In the genomic region with DNA sequence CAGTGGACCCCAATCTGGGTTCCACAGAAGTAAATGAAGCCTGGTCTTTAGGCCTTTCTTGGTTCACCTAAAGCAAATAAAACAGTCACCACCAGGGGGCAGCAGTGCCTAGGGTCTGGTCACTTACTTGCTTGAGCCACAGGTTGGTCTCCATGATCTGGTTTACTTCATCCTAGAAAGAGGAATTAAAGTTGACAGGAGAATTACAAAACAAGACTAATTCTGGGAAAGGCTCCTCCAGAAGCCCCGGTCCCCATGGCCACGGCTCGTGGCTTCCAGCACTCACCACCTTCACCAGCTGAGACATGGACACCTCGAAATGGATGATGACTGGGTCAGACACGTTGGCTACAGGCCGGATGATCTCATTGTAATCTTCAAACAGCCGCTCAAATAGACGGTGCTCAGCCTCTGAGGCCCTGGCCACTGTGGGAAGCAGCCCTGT, we compare ENCODE assay signal across 8 cellular contexts. TPM values are rescaled to one million over a fixed set of nuclear protein-coding genes. Genes with fewer than 3 reads are reported as not detected.
DNase-seq lines count a peak whose midpoint lies in the region; ATAC-seq and TF ChIP-seq lines count a peak whose summit lies in the region.

No MANE protein-coding gene starts in this region.

- H3K27ac ChIP-seq in HEK293 (ENCODE audit: extremely low read depth, low read depth, low read length) (no peak overlapping the region), coronary artery (no peak overlapping the region), liver (ENCODE audit: low read depth in 1 of 2, low read length in 2 of 2) (no peak overlapping the region)

- H3K27me3 ChIP-seq in liver (ENCODE audit: control insufficient read depth in 4 of 4, insufficient read depth in 4 of 4, low read length in 3 of 4) = peaks cover 4 to 26% (median 12%) of the 10 kb centered on the region in 4 donors

- 26% methylated on average over 8 of the region's 8 CpGs for WGBS in liver

- CTCF ChIA-PET in HEK293 (lab: Yijun Ruan, JAX) = interaction anchor here (0.6 to 7.5 kb wide), 15 partner anchors 11 to 190 kb away, joined by 3 to 91 read pairs (median 3); no protein-coding TSS in a partner anchor

- peaks cover 41% of the 10 kb centered on the region for H3K27me3 Mint-ChIP-seq in activated CD4-positive, alpha-beta T cell treated with anti-CD3 and anti-CD28 coated beads, Interleukin-2, amount 10 ng/mL, durations not matched to agents 24 days and 14 days

- H3K9me3 Mint-ChIP-seq in activated CD4-positive, alpha-beta T cell treated with anti-CD3 and anti-CD28 coated beads, Interleukin-2, amount 10 ng/mL, durations not matched to agents 24 days and 14 days = no peaks in the 10 kb centered on the region

- peak; percentile 91 to 94 for TF ChIP-seq RAD21 in liver (IDR thresholded peaks at IDR 0.05)

- peak; percentile 89 for TF ChIP-seq CTCF in AG10803 (conservative IDR thresholded peaks at IDR 0.05; ENCODE audit: low read length)
- peak; percentile 1 for TF ChIP-seq CTCF in HEK293 (tag by site-specific recombination; IDR thresholded peaks at IDR 0.05)
- peak; percentile 87 for TF ChIP-seq CTCF in coronary artery (IDR thresholded peaks at IDR 0.05)
- peak; percentile 78 for TF ChIP-seq CTCF in liver (IDR thresholded peaks at IDR 0.05; ENCODE audit: low read depth, low read length, missing input control)

- POLR2A ChIA-PET in HEK293 (lab: Yijun Ruan, JAX) = interaction anchor here (1.6 kb wide), 1 partner anchor 53 kb away, joined by 5 read pairs; the partner anchor contains the start of gene CHRNA5

- peaks cover 2% of the 10 kb centered on the region for H3K4me1 Mint-ChIP-seq in activated CD4-positive, alpha-beta T cell treated with anti-CD3 and anti-CD28 coated beads, Interleukin-2, amount 10 ng/mL, durations not matched to agents 24 days and 14 days

- H3K4me3 Mint-ChIP-seq in activated CD4-positive, alpha-beta T cell treated with anti-CD3 and anti-CD28 coated beads, Interleukin-2, amount 10 ng/mL, durations not matched to agents 24 days and 14 days = no peak overlapping the region

- DNase-seq in AG10803 (ENCODE audit: low read depth) (peak; percentile 94), NCI-H526 treated with DMSO at 0.1 percent for 48 hours (lab: John Stamatoyannopoulos, UW) (peak; percentile 53), coronary artery (ENCODE audit: low spot score) (no peak)
- DNase-seq in activated CD4-positive, alpha-beta T cell treated with anti-CD3 and anti-CD28 coated beads, Interleukin-2, amount 10 ng/mL, durations not matched to agents 24 days and 14 days = peak; percentile 94
- peak; percentile 87 for DNase-seq in stimulated activated CD4-positive, alpha-beta T cell treated with anti-CD3 and anti-CD28 coated beads, Interleukin-4, amount 100 ng/mL, for 24 hours

- no peaks in the 10 kb centered on the region for H3K9me3 ChIP-seq in HEK293 (ENCODE audit: control insufficient read depth, insufficient read depth, low read depth, low read length)
- no peaks in the 10 kb centered on the region for H3K9me3 ChIP-seq in liver (ENCODE audit: control insufficient read depth in 4 of 4, low read length in 3 of 4)

- H3K4me1 ChIP-seq in HEK293 (ENCODE audit: control insufficient read depth, insufficient read depth, low read length) (no peaks in the 10 kb centered on the region), liver (ENCODE audit: control insufficient read depth in 4 of 4, insufficient read depth in 4 of 4, low read length in 3 of 4) (peaks cover 0 to 14% (median 3%) of the 10 kb centered on the region in 4 donors)

- H3K36me3 Mint-ChIP-seq in activated CD4-positive, alpha-beta T cell treated with anti-CD3 and anti-CD28 coated beads, Interleukin-2, amount 10 ng/mL, durations not matched to agents 24 days and 14 days (ENCODE audit: low read depth) = no peaks in the 10 kb centered on the region

- no peaks in the 10 kb centered on the region for H3K36me3 ChIP-seq in HEK293 (ENCODE audit: control insufficient read depth in 2 of 2, insufficient read depth in 1 of 2, low read length in 2 of 2)
- H3K36me3 ChIP-seq in liver (ENCODE audit: control insufficient read depth in 4 of 4, insufficient read depth in 3 of 4, low read depth in 1 of 4, low read length in 3 of 4) = no peaks in the 10 kb centered on the region

- no peak overlapping the region for H3K27ac Mint-ChIP-seq in activated CD4-positive, alpha-beta T cell treated with anti-CD3 and anti-CD28 coated beads, Interleukin-2, amount 10 ng/mL, durations not matched to agents 24 days and 14 days

- intact Hi-C loops in activated CD4-positive, alpha-beta T cell treated with anti-CD3 and anti-CD28 coated beads, Interleukin-2, amount 10 ng/mL, durations not matched to agents 24 days and 14 days (cut with micrococcal nuclease) = loop anchor here (1.0 kb wide), 2 partner anchors 91 to 133 kb away; no protein-coding TSS in a partner anchor

- H3K4me3 ChIP-seq in AG10803 (ENCODE audit: low read length) = no peak overlapping the region
- no peak overlapping the region for H3K4me3 ChIP-seq in HEK293 (ENCODE audit: low read depth, low read length)
- H3K4me3 ChIP-seq in coronary artery = no peak overlapping the region
- H3K4me3 ChIP-seq in liver (ENCODE audit: low read depth in 1 of 3, low read length in 3 of 3) = no peak overlapping the region

- no peak overlapping the region for H3K9ac ChIP-seq in liver (ENCODE audit: low read depth in 1 of 2, low read length in 2 of 2)

- ATAC-seq in HG02571 (IDR thresholded peaks at IDR 0.05; ENCODE audit: unreplicated experiment) = no peak

TF ChIP-seq in HEK293, 187 proteins besides CTCF, POLR2A, EP300 and RAD21 (continues in another document):
- TF ChIP-seq ZNF654 (tag by site-specific recombination; IDR thresholded peaks at IDR 0.05; ENCODE audit: low read depth) (peak; percentile 60), ZFP69B (tag by site-specific recombination; IDR thresholded peaks at IDR 0.05) (no peak), ZNF677 (tag by site-specific recombination; IDR thresholded peaks at IDR 0.05) (no peak), ZNF362 (tag by site-specific recombination; IDR thresholded peaks at IDR 0.05) (no peak), ZNF596 (tag by site-specific recombination; IDR thresholded peaks at IDR 0.05) (no peak), ZNF169 (tag by site-specific recombination; IDR thresholded peaks at IDR 0.05) (no peak)
- TF ChIP-seq, protein P1, sequence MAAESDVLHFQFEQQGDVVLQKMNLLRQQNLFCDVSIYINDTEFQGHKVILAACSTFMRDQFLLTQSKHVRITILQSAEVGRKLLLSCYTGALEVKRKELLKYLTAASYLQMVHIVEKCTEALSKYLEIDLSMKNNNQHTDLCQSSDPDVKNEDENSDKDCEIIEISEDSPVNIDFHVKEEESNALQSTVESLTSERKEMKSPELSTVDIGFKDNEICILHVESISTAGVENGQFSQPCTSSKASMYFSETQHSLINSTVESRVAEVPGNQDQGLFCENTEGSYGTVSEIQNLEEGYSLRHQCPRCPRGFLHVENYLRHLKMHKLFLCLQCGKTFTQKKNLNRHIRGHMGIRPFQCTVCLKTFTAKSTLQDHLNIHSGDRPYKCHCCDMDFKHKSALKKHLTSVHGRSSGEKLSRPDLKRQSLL (tag by site-specific recombination; IDR thresholded peaks at IDR 0.05) = 0 out of 2 replicates have a peak, but pooled peaks have one; percentile 50

TF ChIP-seq in liver, 16 proteins besides CTCF, POLR2A, EP300 and RAD21 (continues in another document):
- no peak for TF ChIP-seq REST (IDR thresholded peaks at IDR 0.05)

RNA-seq across cellular contexts. Expression of gene CHRNA3, which starts 2.3 kb away (rescaled TPM):
- total RNA-seq in activated CD4-positive, alpha-beta T cell treated with anti-CD3 and anti-CD28 coated beads, Interleukin-2, amount 10 ng/mL, durations not matched to agents 24 days and 14 days = not detected in 2 replicates
- total RNA-seq in liver = not detected
- not detected for polyA plus RNA-seq in liver

RNA-seq across cellular contexts. Expression of gene CHRNB4, which starts 22.5 kb away (rescaled TPM):
- not detected in 2 replicates for total RNA-seq in activated CD4-positive, alpha-beta T cell treated with anti-CD3 and anti-CD28 coated beads, Interleukin-2, amount 10 ng/mL, durations not matched to agents 24 days and 14 days
- total RNA-seq in liver = not detected
- polyA plus RNA-seq in liver = not detected

RNA-seq across cellular contexts. Expression of gene CHRNA5, which starts 53.2 kb away (rescaled TPM):
- total RNA-seq in activated CD4-positive, alpha-beta T cell treated with anti-CD3 and anti-CD28 coated beads, Interleukin-2, amount 10 ng/mL, durations not matched to agents 24 days and 14 days = 8.9 and 10.1 TPM in 2 replicates
- under 1 TPM; 0.17 to 0.56 TPM for total RNA-seq in liver
- polyA plus RNA-seq in liver = under 1 TPM; 0.31 to 0.40 TPM

Comparison
In these comparisons a context has a peak if more than half of its experiments do, and no peak if none do; other contexts are left out.
1. CTCF ChIP-seq: peak in every context shown above with its lines; median percentile 89 in AG10803; 87 in coronary artery; 78 in liver; 1 in HEK293.